In genomic region chr17:50532452-50533024, GRCh38 we compare ENCODE assay signal across 11 cellular contexts. TPM values are rescaled to one million over a fixed set of nuclear protein-coding genes. Genes with fewer than 3 reads are reported as not detected.
DNase-seq lines count a peak whose midpoint lies in the region; ATAC-seq and TF ChIP-seq lines count a peak whose summit lies in the region.
"Had no signal": no experiment of that assay in that cellular context is flagged by ENCODE, and none has a peak within 500 bp of the region (broad histone marks: within the 10 kb centered on the region; RNA-seq: fewer than 3 reads in every experiment).

Gene EPN3, plus strand, starts transcription at chr17:50532735. Its CDS starts 3,822 bp downstream, at chr17:50536557.

- no peak within 1 kb of the TSS for H3K4me3 Mint-ChIP-seq in activated CD8-positive, alpha-beta memory T cell treated with anti-CD3 and anti-CD28 coated beads, Interleukin-2, amount 10 ng/mL, durations not matched to agents 7 days and 5 days

- H3K36me3 ChIP-seq in body of pancreas (replicated peaks in 1 of 2; ENCODE audit: insufficient read depth in 1 of 2, low read depth in 2 of 2) (peaks cover 0 to 5% of the 10 kb centered on the region in 2 donors), kidney epithelial cell (ENCODE audit: control insufficient read depth, insufficient read depth, low read length) (no peaks in the 10 kb centered on the region)

- no peak for DNase-seq in activated CD8-positive, alpha-beta memory T cell treated with anti-CD3 and anti-CD28 coated beads, Interleukin-2, amount 10 ng/mL, durations not matched to agents 7 days and 5 days
- DNase-seq in activated CD8-positive, alpha-beta memory T cell treated with anti-CD3 and anti-CD28 coated beads, Interleukin-2, amount 50 U/mL, for 4 hours: no peak
- peak; percentile 83 to 89 (median 87) for DNase-seq in body of pancreas
- no peak for DNase-seq in kidney epithelial cell (ENCODE audit: low read depth)
- peak; percentile 80 for DNase-seq in ureter (ENCODE audit: low spot score)
- no peak for DNase-seq in activated CD4-positive, CD25-positive, alpha-beta regulatory T cell (lab: John Stamatoyannopoulos, UW)
- no peak for DNase-seq in SK-N-DZ (ENCODE audit: low spot score)
- DNase-seq: T-helper 1 cell had no signal

- ATAC-seq in activated CD8-positive, alpha-beta memory T cell treated with anti-CD3 and anti-CD28 coated beads, Interleukin-2, amount 10 ng/mL, durations not matched to agents 7 days and 5 days: peak; percentile 54
- ATAC-seq in body of pancreas (peak; percentile 59), GM18858 (IDR thresholded peaks at IDR 0.05; ENCODE audit: unreplicated experiment) (no peak)

- no peak within 1 kb of the TSS for H3K27ac Mint-ChIP-seq in activated CD8-positive, alpha-beta memory T cell treated with anti-CD3 and anti-CD28 coated beads, Interleukin-2, amount 10 ng/mL, durations not matched to agents 7 days and 5 days

- H3K9me3 Mint-ChIP-seq in activated CD8-positive, alpha-beta memory T cell treated with anti-CD3 and anti-CD28 coated beads, Interleukin-2, amount 10 ng/mL, durations not matched to agents 7 days and 5 days (ENCODE audit: low read depth): no peaks in the 10 kb centered on the region

- peaks cover 69% of the 10 kb centered on the region for H3K4me1 ChIP-seq in body of pancreas

- TF ChIP-seq CTCF in body of pancreas (IDR thresholded peaks at IDR 0.05) (peak in 3 of 7 experiments; percentile 31 to 45 (median 31)), kidney epithelial cell (IDR thresholded peaks at IDR 0.05; ENCODE audit: insufficient read depth, low read length, poor library complexity, severe bottlenecking) (no peak)

- peak; percentile 28 to 75 (median 55) for TF ChIP-seq POLR2A in body of pancreas (IDR thresholded peaks at IDR 0.05)

- CTCF ChIA-PET in activated CD8-positive, alpha-beta memory T cell treated with anti-CD3 and anti-CD28 coated beads, Interleukin-2, amount 10 ng/mL, durations not matched to agents 7 days and 5 days (lab: Charles Lee): interaction anchor here (1.2 to 2.7 kb wide), 4 partner anchors 9 to 13 kb away, joined by 3 to 13 read pairs (median 6); no protein-coding TSS in a partner anchor

- H3K9me3 ChIP-seq in body of pancreas: no peaks in the 10 kb centered on the region

- WGBS in body of pancreas, 2 donors: 0% methylated on average over 5 to 21 of the region's 21 CpGs

- peak within 1 kb of the TSS; percentile 79 to 96 (median 90) for H3K27ac ChIP-seq in body of pancreas

- H3K4me3 ChIP-seq in body of pancreas: peak within 1 kb of the TSS; percentile 16 to 28
- peak within 1 kb of the TSS; percentile 11 for H3K4me3 ChIP-seq in kidney epithelial cell (ENCODE audit: low read depth, low read length)

- intact Hi-C loops in body of pancreas (cut with DNase I): loop anchor here (5.0 kb wide), 1 partner anchor 50 kb away; no protein-coding TSS in a partner anchor

- H3K4me1 Mint-ChIP-seq in activated CD8-positive, alpha-beta memory T cell treated with anti-CD3 and anti-CD28 coated beads, Interleukin-2, amount 10 ng/mL, durations not matched to agents 7 days and 5 days: peaks cover 14% of the 10 kb centered on the region

- H3K27me3 ChIP-seq in body of pancreas (no peaks in the 10 kb centered on the region), kidney epithelial cell (ENCODE audit: control insufficient read depth, insufficient read depth, low read length) (peaks cover 18% of the 10 kb centered on the region)

- no peaks in the 10 kb centered on the region for H3K36me3 Mint-ChIP-seq in activated CD8-positive, alpha-beta memory T cell treated with anti-CD3 and anti-CD28 coated beads, Interleukin-2, amount 10 ng/mL, durations not matched to agents 7 days and 5 days

- peaks cover 59% of the 10 kb centered on the region for H3K27me3 Mint-ChIP-seq in activated CD8-positive, alpha-beta memory T cell treated with anti-CD3 and anti-CD28 coated beads, Interleukin-2, amount 10 ng/mL, durations not matched to agents 7 days and 5 days

RNA-seq across cellular contexts. Expression of gene EPN3, which starts in this region (rescaled TPM):
- total RNA-seq in activated CD8-positive, alpha-beta memory T cell treated with anti-CD3 and anti-CD28 coated beads, Interleukin-2, amount 10 ng/mL, durations not matched to agents 7 days and 5 days: not detected
- total RNA-seq in body of pancreas: 10 to 100 TPM; 11.9 to 20.1 TPM
- total RNA-seq in kidney epithelial cell: 0.62 and 0.84 TPM in 2 replicates
- total RNA-seq in ureter: 70.5 TPM
- 0.07 and 0.21 TPM in 2 replicates for polyA plus RNA-seq in SK-N-DZ (2014; cell fraction: cytosol; rRNA removed)
- polyA plus RNA-seq in SK-N-DZ (2014; cell fraction: nucleus; rRNA removed): 0.03 TPM in 1 of 2 replicates, not detected in the other
- total RNA-seq: myocyte had no signal
- polyA plus RNA-seq: BJ had no signal

Comparison
In these comparisons a context has a peak if more than half of its experiments do, and no peak if none do; other contexts are left out.
1. Peak in ATAC-seq in activated CD8-positive, alpha-beta memory T cell treated with anti-CD3 and anti-CD28 coated beads, Interleukin-2, amount 10 ng/mL, durations not matched to agents 7 days and 5 days; RNA of the gene not detected or under 1 TPM.
2. DNase-seq: peak in body of pancreas (4 of 4) and ureter (single experiment); none in activated CD8-positive, alpha-beta memory T cell treated with anti-CD3 and anti-CD28 coated beads, Interleukin-2, amount 10 ng/mL, durations not matched to agents 7 days and 5 days (single experiment), activated CD8-positive, alpha-beta memory T cell treated with anti-CD3 and anti-CD28 coated beads, Interleukin-2, amount 50 U/mL, for 4 hours (single experiment), kidney epithelial cell (single experiment), activated CD4-positive, CD25-positive, alpha-beta regulatory T cell (0 of 4) and SK-N-DZ (single experiment).